In genomic region chr11:61054927-61055562, GRCh38 we compare ENCODE assay signal across 17 cellular contexts. TPM values are rescaled to one million over a fixed set of nuclear protein-coding genes. Genes with fewer than 3 reads are reported as not detected.
DNase-seq lines count a peak whose midpoint lies in the region; ATAC-seq and TF ChIP-seq lines count a peak whose summit lies in the region.
"Had no signal": no experiment of that assay in that cellular context is flagged by ENCODE, and none has a peak within 500 bp of the region (broad histone marks: within the 10 kb centered on the region; RNA-seq: fewer than 3 reads in every experiment).

No MANE protein-coding gene starts in this region.

- H3K4me3 ChIP-seq in spleen: no peak overlapping the region
- H3K4me3 ChIP-seq in gastrocnemius medialis: no peak overlapping the region
- H3K4me3 ChIP-seq: hepatocyte, right lobe of liver, SJCRH30 had no signal

- H3K27ac Mint-ChIP-seq in T-helper 2 cell treated with Interferon-gamma antibody and Interleukin-4, amounts not matched to agents 5 μg/mL and 100 μg/mL, for 36 hours: peak overlapping the region; percentile 91
- H3K27ac Mint-ChIP-seq in activated naive CD4-positive, alpha-beta T cell treated with anti-CD3 and anti-CD28 coated beads, Interleukin-2, amount 50 U/mL, for 72 hours: peak overlapping the region; percentile 85 to 97

- 82 to 89% (median 84%) methylated on average over 15 to 16 of the region's 16 CpGs for WGBS in spleen, 5 donors

- no peaks in the 10 kb centered on the region for H3K27me3 ChIP-seq in spleen (replicated peaks in 1 of 7)
- no peaks in the 10 kb centered on the region for H3K27me3 ChIP-seq in gastrocnemius medialis
- H3K27me3 ChIP-seq: hepatocyte, right lobe of liver had no signal

- DNase-seq in activated naive CD4-positive, alpha-beta T cell treated with Interleukin-2 at 50 U/mL for 16 hours: peak; percentile 69
- no peak for DNase-seq in activated naive CD4-positive, alpha-beta T cell (lab: John Stamatoyannopoulos, UW)
- peak; percentile 78 for DNase-seq in T-helper 2 cell treated with Interferon-gamma antibody and Interleukin-4, amounts not matched to agents 5 μg/mL and 100 μg/mL, for 36 hours (ENCODE audit: low spot score)
- peak in 1 of 2 donors; percentile 72 for DNase-seq in activated naive CD4-positive, alpha-beta T cell treated with anti-CD3 and anti-CD28 coated beads, Interleukin-2, amount 50 U/mL, for 72 hours (ENCODE audit: low spot score in 2 of 2)
- peak; percentile 36 to 46 (median 43) for DNase-seq in stimulated activated CD4-positive, alpha-beta T cell treated with anti-CD3 and anti-CD28 coated beads, TNF-alpha, amount 100 ng/mL, for 48 hours (ENCODE audit: low read depth in 3 of 3)
- no peak for DNase-seq in spleen
- DNase-seq in gastrocnemius medialis: no peak
- DNase-seq: NCI-H187, NCI-H524, occipital lobe, SJCRH30 had no signal

- intact Hi-C loops in spleen (cut with DNase I; ENCODE audit: low total_unique reads): no loop called here
- intact Hi-C loops in gastrocnemius medialis (cut with DNase I; ENCODE audit: low total_unique reads): no loop called here

- H3K4me1 Mint-ChIP-seq in T-helper 2 cell treated with Interferon-gamma antibody and Interleukin-4, amounts not matched to agents 5 μg/mL and 100 μg/mL, for 36 hours (ENCODE audit: low read depth): peaks cover 68% of the 10 kb centered on the region

- H3K36me3 ChIP-seq in spleen (no peaks in the 10 kb centered on the region), gastrocnemius medialis (no peaks in the 10 kb centered on the region)
- H3K36me3 ChIP-seq: right lobe of liver, SJCRH30 had no signal

- in situ Hi-C loops in gastrocnemius medialis (cut with MboI; ENCODE audit: low sequenced_read_pairs in 4 of 4): no loop called here

- H3K9me3 ChIP-seq in spleen (no peaks in the 10 kb centered on the region), gastrocnemius medialis (no peaks in the 10 kb centered on the region)
- H3K9me3 ChIP-seq: right lobe of liver, SJCRH30 had no signal

- H3K27ac ChIP-seq in spleen (no peak overlapping the region), gastrocnemius medialis (no peak overlapping the region)
- H3K27ac ChIP-seq: hepatocyte, right lobe of liver, SJCRH30 had no signal

- peaks cover 37% of the 10 kb centered on the region for H3K36me3 Mint-ChIP-seq in T-helper 2 cell treated with Interferon-gamma antibody and Interleukin-4, amounts not matched to agents 5 μg/mL and 100 μg/mL, for 36 hours (ENCODE audit: low read depth)
- H3K36me3 Mint-ChIP-seq in activated naive CD4-positive, alpha-beta T cell treated with anti-CD3 and anti-CD28 coated beads, Interleukin-2, amount 50 U/mL, for 72 hours: peaks cover 41 to 58% of the 10 kb centered on the region in 2 donors
- H3K36me3 Mint-ChIP-seq: brain had no signal

- H3K9me3 Mint-ChIP-seq in T-helper 2 cell treated with Interferon-gamma antibody and Interleukin-4, amounts not matched to agents 5 μg/mL and 100 μg/mL, for 36 hours: peaks cover 6% of the 10 kb centered on the region
- H3K9me3 Mint-ChIP-seq in activated naive CD4-positive, alpha-beta T cell treated with anti-CD3 and anti-CD28 coated beads, Interleukin-2, amount 50 U/mL, for 72 hours: peaks cover 0 to 4% of the 10 kb centered on the region in 2 donors

- TF ChIP-seq CTCF in spleen (IDR thresholded peaks at IDR 0.05 in 8 of 11, conservative IDR thresholded peaks at IDR 0.05 in 3 of 11) (no peak), gastrocnemius medialis (IDR thresholded peaks at IDR 0.05 in 4 of 5, conservative IDR thresholded peaks at IDR 0.05 in 1 of 5) (no peak)

- no peaks in the 10 kb centered on the region for H3K27me3 Mint-ChIP-seq in T-helper 2 cell treated with Interferon-gamma antibody and Interleukin-4, amounts not matched to agents 5 μg/mL and 100 μg/mL, for 36 hours (ENCODE audit: low read depth)
- H3K27me3 Mint-ChIP-seq: brain had no signal

- H3K4me1 ChIP-seq in spleen (peaks cover 0 to 14% (median 2%) of the 10 kb centered on the region in 6 donors), gastrocnemius medialis (no peaks in the 10 kb centered on the region)
- H3K4me1 ChIP-seq: right lobe of liver, SJCRH30 had no signal

- TF ChIP-seq POLR2A in spleen (IDR thresholded peaks at IDR 0.05) (no peak), gastrocnemius medialis (IDR thresholded peaks at IDR 0.05) (no peak)

- peak overlapping the region; percentile 50 for H3K4me3 Mint-ChIP-seq in T-helper 2 cell treated with Interferon-gamma antibody and Interleukin-4, amounts not matched to agents 5 μg/mL and 100 μg/mL, for 36 hours
- H3K4me3 Mint-ChIP-seq: brain had no signal

- peak; percentile 77 to 86 for ATAC-seq in activated naive CD4-positive, alpha-beta T cell treated with anti-CD3 and anti-CD28 coated beads, Interleukin-2, amount 50 U/mL, for 72 hours
- ATAC-seq in HG02642 (IDR thresholded peaks at IDR 0.05; ENCODE audit: poor library complexity, unreplicated experiment) (no peak), gastrocnemius medialis (no peak)

RNA-seq across cellular contexts. Expression of gene CD5, which starts 47.2 kb away (rescaled TPM):
- 100 to 1,000 TPM; 227 to 294 TPM for total RNA-seq in activated naive CD4-positive, alpha-beta T cell treated with anti-CD3 and anti-CD28 coated beads, Interleukin-2, amount 50 U/mL, for 72 hours
- total RNA-seq in spleen: 10 to 100 TPM in 6 of 7 donors, 1 to 10 TPM in 1; 9.2 to 27.4 (median 18.3) TPM
- polyA plus RNA-seq in spleen: 1 to 10 TPM; 2.7 to 6.3 (median 4.9) TPM
- total RNA-seq in gastrocnemius medialis: under 1 TPM in 2 of 4 donors, not detected in 2; 0.46 to 0.53 TPM
- total RNA-seq: H4, hepatocyte, HT1080, occipital lobe had no signal

Comparison
In these comparisons a context has a peak if more than half of its experiments do, and no peak if none do; other contexts are left out.
1. DNase-seq: peak in activated naive CD4-positive, alpha-beta T cell treated with Interleukin-2 at 50 U/mL for 16 hours (single experiment), T-helper 2 cell treated with Interferon-gamma antibody and Interleukin-4, amounts not matched to agents 5 μg/mL and 100 μg/mL, for 36 hours (single experiment) and stimulated activated CD4-positive, alpha-beta T cell treated with anti-CD3 and anti-CD28 coated beads, TNF-alpha, amount 100 ng/mL, for 48 hours (3 of 3); none in activated naive CD4-positive, alpha-beta T cell (0 of 4), spleen (single experiment) and gastrocnemius medialis (0 of 2).
2. ATAC-seq: peak in activated naive CD4-positive, alpha-beta T cell treated with anti-CD3 and anti-CD28 coated beads, Interleukin-2, amount 50 U/mL, for 72 hours (2 of 2); none in HG02642 (single experiment) and gastrocnemius medialis (0 of 2).
3. RNA of gene CD5, which starts 47.2 kb away (total RNA-seq): 227 to 294 TPM in activated naive CD4-positive, alpha-beta T cell treated with anti-CD3 and anti-CD28 coated beads, Interleukin-2, amount 50 U/mL, for 72 hours; 9.2 to 27.4 TPM in spleen and 0.46 to 0.53 TPM in gastrocnemius medialis; every median in the first group is over 4 times any median in the second.